1 cellular context compared by ENCODE assay signal in the genomic region with DNA sequence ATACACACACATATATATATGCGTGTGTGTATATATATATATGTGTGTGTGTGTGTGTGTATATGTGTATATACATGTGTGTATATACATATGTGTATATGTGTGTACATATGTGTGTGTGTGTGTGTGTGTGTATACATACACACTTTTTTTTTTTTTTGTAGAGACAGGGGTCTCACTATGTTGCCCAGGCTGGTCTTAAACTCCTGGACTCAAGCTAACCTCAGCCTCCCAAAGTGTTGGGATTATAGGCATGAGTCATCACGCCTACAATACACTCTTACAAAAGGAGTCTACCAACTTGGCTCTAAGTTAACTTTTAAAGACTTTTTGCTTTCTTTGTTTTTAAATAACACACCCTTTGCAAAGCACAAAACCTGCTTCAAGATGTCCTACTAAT.
TF ChIP-seq lines count a peak whose summit lies in the region.

No MANE protein-coding gene starts in this region.

TF ChIP-seq in WTC11, 78 proteins besides CTCF, POLR2A, EP300 and RAD21 (continued from another document):
- TF ChIP-seq HMGXB4 (CRISPR knock-in tag; IDR thresholded peaks at IDR 0.05) (no peak), MXD4 (CRISPR knock-in tag; IDR thresholded peaks at IDR 0.05; ENCODE audit: borderline replicate concordance) (no peak), ATF1 (CRISPR knock-in tag; IDR thresholded peaks at IDR 0.05) (no peak)
- TF ChIP-seq, protein P1, sequence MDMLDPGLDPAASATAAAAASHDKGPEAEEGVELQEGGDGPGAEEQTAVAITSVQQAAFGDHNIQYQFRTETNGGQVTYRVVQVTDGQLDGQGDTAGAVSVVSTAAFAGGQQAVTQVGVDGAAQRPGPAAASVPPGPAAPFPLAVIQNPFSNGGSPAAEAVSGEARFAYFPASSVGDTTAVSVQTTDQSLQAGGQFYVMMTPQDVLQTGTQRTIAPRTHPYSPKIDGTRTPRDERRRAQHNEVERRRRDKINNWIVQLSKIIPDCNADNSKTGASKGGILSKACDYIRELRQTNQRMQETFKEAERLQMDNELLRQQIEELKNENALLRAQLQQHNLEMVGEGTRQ (CRISPR knock-in tag; IDR thresholded peaks at IDR 0.05), result no peak
